ENCODE assay signal across 1 cellular context in genomic region chr12:104672096-104672445, GRCh38.
TF ChIP-seq lines count a peak whose summit lies in the region.

No MANE protein-coding gene starts in this region.

TF ChIP-seq in H1, 55 proteins besides CTCF, POLR2A, EP300 and RAD21:
- TF ChIP-seq MAFK (IDR thresholded peaks at IDR 0.05; ENCODE audit: low read depth, low read length) = no peak
- no peak for TF ChIP-seq RXRA (IDR thresholded peaks at IDR 0.05; ENCODE audit: insufficient read depth, low read depth, low read length)
- no peak for TF ChIP-seq SP1 (IDR thresholded peaks at IDR 0.05; ENCODE audit: low read depth, low read length)
- no peak for TF ChIP-seq SP2 (IDR thresholded peaks at IDR 0.05; ENCODE audit: low read length)
